15 cellular contexts compared by ENCODE assay signal in genomic region chr3:53005854-53006513, GRCh38.
"Had no signal": no experiment of that assay in that cellular context is flagged by ENCODE, and none has a peak within 500 bp of the region (broad histone marks: within the 10 kb centered on the region; RNA-seq: fewer than 3 reads in every experiment).

No MANE protein-coding gene starts in this region.

- H3K27ac ChIP-seq: coronary artery, suprapubic skin, upper lobe of left lung had no signal

- H3K4me3 ChIP-seq: coronary artery, suprapubic skin, upper lobe of left lung had no signal

- H3K36me3 ChIP-seq: suprapubic skin, upper lobe of left lung had no signal

- H3K27ac Mint-ChIP-seq: T-helper 2 cell treated with Interferon-gamma antibody and Interleukin-4, amounts not matched to agents 5 μg/mL and 100 μg/mL, for 36 hours had no signal

- H3K27me3 Mint-ChIP-seq: activated T-helper 17 cell treated with anti-CD3 and anti-CD28 coated beads, Interleukin-2, amount 50 U/mL, for 72 hours had no signal

- H3K9me3 ChIP-seq: suprapubic skin, upper lobe of left lung had no signal

- FAIRE-seq: kidney had no signal

- H3K4me1 ChIP-seq: upper lobe of left lung had no signal

- H3K9me3 Mint-ChIP-seq: activated T-helper 17 cell treated with anti-CD3 and anti-CD28 coated beads, Interleukin-2, amount 50 U/mL, for 72 hours; T-helper 2 cell treated with Interferon-gamma antibody and Interleukin-4, amounts not matched to agents 5 μg/mL and 100 μg/mL, for 36 hours had no signal

- ATAC-seq: activated CD4-positive, CD25-positive, alpha-beta regulatory T cell treated with anti-CD3 and anti-CD28 coated beads, Interleukin-2, amount 50 U/mL, for 24 hours; activated T-helper 17 cell treated with anti-CD3 and anti-CD28 coated beads, Interleukin-2, amount 50 U/mL, for 72 hours; esophagus mucosa; stimulated activated naive CD8-positive, alpha-beta T cell treated with anti-CD3 and anti-CD28 coated beads, Interleukin-15, Interleukin-2, amounts not matched to agents 100 U/mL and 50 U/mL, for 24 hours had no signal

- H3K27me3 ChIP-seq: suprapubic skin, upper lobe of left lung had no signal

- H3K4me3 Mint-ChIP-seq: activated T-helper 17 cell treated with anti-CD3 and anti-CD28 coated beads, Interleukin-2, amount 50 U/mL, for 72 hours; T-helper 2 cell treated with Interferon-gamma antibody and Interleukin-4, amounts not matched to agents 5 μg/mL and 100 μg/mL, for 36 hours had no signal

- DNase-seq: activated CD4-positive, alpha-beta T cell treated with anti-CD3 and anti-CD28 coated beads, Interleukin-2, amount 50 U/mL, for 4 hours; activated naive CD4-positive, alpha-beta T cell treated with anti-CD3 and anti-CD28 coated beads, Interleukin-2, amount 50 U/mL, for 16 hours; caudate nucleus; hippocampal formation; kidney; posterior cingulate gyrus; stimulated activated CD4-positive, alpha-beta T cell treated with anti-CD3 and anti-CD28 coated beads, Interleukin-4, amount 100 ng/mL, for 24 hours; stimulated activated naive CD8-positive, alpha-beta T cell treated with anti-CD3 and anti-CD28 coated beads, Interleukin-15, Interleukin-2, amounts not matched to agents 100 U/mL and 50 U/mL, for 24 hours; upper lobe of left lung had no signal
